Comparison of ENCODE assay signal across 1 cellular context in genomic region chr2:215311625-215312394, GRCh38.
TF ChIP-seq lines count a peak whose summit lies in the region.

Gene ATIC, plus strand, starts transcription at chr2:215312059. Its CDS starts 84 bp downstream, at chr2:215312143.

TF ChIP-seq in WTC11, 78 proteins besides CTCF, POLR2A, EP300 and RAD21 (continued from another document and continues in another):
- TF ChIP-seq ARID4B (CRISPR knock-in tag; IDR thresholded peaks at IDR 0.05; ENCODE audit: borderline replicate concordance) (0 out of 2 replicates have a peak, but pooled peaks have one; percentile 38), IRF1 (CRISPR knock-in tag; IDR thresholded peaks at IDR 0.05) (no peak), NR1H2 (CRISPR knock-in tag; IDR thresholded peaks at IDR 0.05) (no peak), AR (CRISPR knock-in tag; IDR thresholded peaks at IDR 0.05) (no peak), FOXP1 (CRISPR knock-in tag; IDR thresholded peaks at IDR 0.05; ENCODE audit: borderline replicate concordance) (peak; percentile 98), OVOL2 (CRISPR knock-in tag; IDR thresholded peaks at IDR 0.05; ENCODE audit: borderline replicate concordance) (no peak), ZNF281 (CRISPR knock-in tag; IDR thresholded peaks at IDR 0.05) (peak; percentile 80), NFE2L1 (CRISPR knock-in tag; IDR thresholded peaks at IDR 0.05) (peak; percentile 95), CBFB (CRISPR knock-in tag; IDR thresholded peaks at IDR 0.05; ENCODE audit: low read depth) (peak; percentile 92; the same call in 1 of the 2 replicates), GTF2I (CRISPR knock-in tag; conservative IDR thresholded peaks at IDR 0.05) (no peak), STAT6 (CRISPR knock-in tag; conservative IDR thresholded peaks at IDR 0.05; ENCODE audit: low read depth) (no peak), ZNF512 (CRISPR knock-in tag; IDR thresholded peaks at IDR 0.05; ENCODE audit: borderline replicate concordance) (0 out of 2 replicates have a peak, but pooled peaks have one; percentile 46), PRDM15 (CRISPR knock-in tag; IDR thresholded peaks at IDR 0.05) (peak; percentile 72), ZNF121 (CRISPR knock-in tag; IDR thresholded peaks at IDR 0.05) (no peak), ZNF317 (CRISPR knock-in tag; IDR thresholded peaks at IDR 0.05; ENCODE audit: borderline replicate concordance, low read depth) (peak; percentile 23; the same call in 1 of the 2 replicates), ZMAT4 (CRISPR knock-in tag; IDR thresholded peaks at IDR 0.05) (no peak), TCF7 (CRISPR knock-in tag; IDR thresholded peaks at IDR 0.05; ENCODE audit: low read depth) (peak; percentile 78; the same call in 1 of the 2 replicates), USF1 (CRISPR knock-in tag; IDR thresholded peaks at IDR 0.05) (peak; percentile 97), E2F5 (CRISPR knock-in tag; IDR thresholded peaks at IDR 0.05) (peak; percentile 87; the same call in 1 of the 2 replicates), MLX (CRISPR knock-in tag; IDR thresholded peaks at IDR 0.05) (0 out of 2 replicates have a peak, but pooled peaks have one; percentile 54), GABPB1 (CRISPR knock-in tag; IDR thresholded peaks at IDR 0.05) (peak; percentile 94), E2F4 (CRISPR knock-in tag; IDR thresholded peaks at IDR 0.05; ENCODE audit: borderline replicate concordance, low read depth) (peak; percentile 63; the same call in 1 of the 2 replicates), NFYB (CRISPR knock-in tag; conservative IDR thresholded peaks at IDR 0.05; ENCODE audit: low read depth) (peak; percentile 44; the same call in 1 of the 2 replicates), ESRRA (CRISPR knock-in tag; IDR thresholded peaks at IDR 0.05; ENCODE audit: borderline replicate concordance) (0 out of 2 replicates have a peak, but pooled peaks have one; percentile 57)
